In the genomic region with DNA sequence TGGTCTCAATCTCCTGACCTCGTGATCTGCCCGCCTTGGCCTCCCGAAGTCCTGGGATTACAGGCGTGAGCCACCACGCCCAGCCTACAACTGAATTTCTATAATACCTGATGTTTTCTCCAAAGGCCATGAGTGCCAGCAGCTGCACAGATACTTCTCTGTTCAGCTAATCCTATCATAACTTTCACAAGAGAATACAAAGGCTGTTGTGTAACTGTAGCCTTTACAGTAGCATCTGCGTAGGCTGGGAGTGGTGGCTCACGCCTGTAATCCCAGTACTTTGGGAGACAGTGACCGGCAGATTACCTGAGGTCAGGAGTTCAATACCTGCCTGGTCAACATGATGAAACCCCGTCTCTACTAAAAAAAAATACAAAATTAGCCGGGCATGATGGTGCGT, we compare ENCODE assay signal across 2 cellular contexts. TPM values are rescaled to one million over a fixed set of nuclear protein-coding genes. Genes with fewer than 3 reads are reported as not detected.
"Had no signal": no experiment of that assay in that cellular context is flagged by ENCODE, and none has a peak within 500 bp of the region (broad histone marks: within the 10 kb centered on the region; RNA-seq: fewer than 3 reads in every experiment).

No MANE protein-coding gene starts in this region.

RNA-seq across cellular contexts. Expression of gene NIM1K, which starts 8.9 kb away (rescaled TPM):
- total RNA-seq: MCF 10A, NCI-H460 had no signal
